In the genomic region with DNA sequence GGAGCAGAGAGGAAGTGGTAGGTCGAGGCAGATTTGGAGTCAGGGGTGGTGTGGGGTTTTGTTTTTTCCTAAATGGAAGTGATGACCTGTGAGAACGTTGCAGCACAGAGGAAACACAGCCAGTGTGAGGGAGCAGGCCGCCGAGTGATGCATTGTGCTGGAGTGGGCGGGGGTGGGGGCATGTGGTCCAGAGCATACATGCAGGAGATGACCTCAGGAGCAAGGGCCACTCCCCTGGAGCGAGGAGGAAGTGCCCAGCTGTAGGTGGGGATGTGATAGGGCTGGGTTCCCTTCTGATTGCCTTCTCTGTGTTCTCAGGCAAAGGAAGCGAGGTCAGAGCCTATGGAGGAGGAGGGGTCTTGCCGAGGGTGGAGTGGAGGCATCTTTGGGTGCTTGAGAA, we compare ENCODE assay signal across 12 cellular contexts.
DNase-seq lines count a peak whose midpoint lies in the region; ATAC-seq and TF ChIP-seq lines count a peak whose summit lies in the region.
"Had no signal": no experiment of that assay in that cellular context is flagged by ENCODE, and none has a peak within 500 bp of the region (broad histone marks: within the 10 kb centered on the region; RNA-seq: fewer than 3 reads in every experiment).

No MANE protein-coding gene starts in this region.

- H3K9me3 ChIP-seq in left lung = no peaks in the 10 kb centered on the region

- intact Hi-C loops in activated T-helper 1 cell treated with anti-CD3 and anti-CD28 coated beads, Interleukin-12 subunit alpha, Interleukin-12 subunit beta, Interleukin-2, Interleukin-4 antibody, amounts not matched to agents 30 ng/mL and 10 ng/mL and 1 ng/mL, durations not matched to agents 14 hours and 24 hours and 36 hours (cut with micrococcal nuclease) = no loop called here
- intact Hi-C loops in left lung (cut with DNase I) = no loop called here

- H3K9me3 Mint-ChIP-seq in activated naive CD4-positive, alpha-beta T cell treated with anti-CD3 and anti-CD28 coated beads, Interleukin-2, amount 50 U/mL, for 24 hours = no peaks in the 10 kb centered on the region
- H3K9me3 Mint-ChIP-seq in activated T-helper 1 cell treated with anti-CD3 and anti-CD28 coated beads, Interleukin-12 subunit alpha, Interleukin-12 subunit beta, Interleukin-2, Interleukin-4 antibody, amounts not matched to agents 30 ng/mL and 10 ng/mL and 1 ng/mL, durations not matched to agents 14 hours and 24 hours and 36 hours = no peaks in the 10 kb centered on the region
- H3K9me3 Mint-ChIP-seq in type B pancreatic cell = no peaks in the 10 kb centered on the region

- ATAC-seq in left lung (peak; percentile 36), HG02798 (IDR thresholded peaks at IDR 0.05; ENCODE audit: poor library complexity, unreplicated experiment) (no peak)
- ATAC-seq: HCT116 had no signal

- no peak overlapping the region for H3K4me3 Mint-ChIP-seq in activated naive CD4-positive, alpha-beta T cell treated with anti-CD3 and anti-CD28 coated beads, Interleukin-2, amount 50 U/mL, for 24 hours
- no peak overlapping the region for H3K4me3 Mint-ChIP-seq in activated T-helper 1 cell treated with anti-CD3 and anti-CD28 coated beads, Interleukin-12 subunit alpha, Interleukin-12 subunit beta, Interleukin-2, Interleukin-4 antibody, amounts not matched to agents 30 ng/mL and 10 ng/mL and 1 ng/mL, durations not matched to agents 14 hours and 24 hours and 36 hours
- H3K4me3 Mint-ChIP-seq in type B pancreatic cell = no peak overlapping the region

- no peak for TF ChIP-seq CTCF in left lung (IDR thresholded peaks at IDR 0.05)
- no peak for TF ChIP-seq CTCF in type B pancreatic cell (conservative IDR thresholded peaks at IDR 0.05)
- no peak for TF ChIP-seq CTCF in coronary artery (IDR thresholded peaks at IDR 0.05)

- peaks cover 0 to 65% of the 10 kb centered on the region in 2 donors for H3K36me3 ChIP-seq in left lung

- H3K27ac ChIP-seq in left lung (no peak overlapping the region), coronary artery (no peak overlapping the region)

- H3K4me1 Mint-ChIP-seq in activated naive CD4-positive, alpha-beta T cell treated with anti-CD3 and anti-CD28 coated beads, Interleukin-2, amount 50 U/mL, for 24 hours = peaks cover 79% of the 10 kb centered on the region
- peaks cover 51% of the 10 kb centered on the region for H3K4me1 Mint-ChIP-seq in activated T-helper 1 cell treated with anti-CD3 and anti-CD28 coated beads, Interleukin-12 subunit alpha, Interleukin-12 subunit beta, Interleukin-2, Interleukin-4 antibody, amounts not matched to agents 30 ng/mL and 10 ng/mL and 1 ng/mL, durations not matched to agents 14 hours and 24 hours and 36 hours (ENCODE audit: low read depth)
- peaks cover 36% of the 10 kb centered on the region for H3K4me1 Mint-ChIP-seq in type B pancreatic cell (ENCODE audit: unreplicated experiment)

- peaks cover 24% of the 10 kb centered on the region for H3K36me3 Mint-ChIP-seq in activated naive CD4-positive, alpha-beta T cell treated with anti-CD3 and anti-CD28 coated beads, Interleukin-2, amount 50 U/mL, for 24 hours
- peaks cover 56% of the 10 kb centered on the region for H3K36me3 Mint-ChIP-seq in activated T-helper 1 cell treated with anti-CD3 and anti-CD28 coated beads, Interleukin-12 subunit alpha, Interleukin-12 subunit beta, Interleukin-2, Interleukin-4 antibody, amounts not matched to agents 30 ng/mL and 10 ng/mL and 1 ng/mL, durations not matched to agents 14 hours and 24 hours and 36 hours (ENCODE audit: low read depth)
- peaks cover 69% of the 10 kb centered on the region for H3K36me3 Mint-ChIP-seq in type B pancreatic cell

- H3K27me3 Mint-ChIP-seq in activated naive CD4-positive, alpha-beta T cell treated with anti-CD3 and anti-CD28 coated beads, Interleukin-2, amount 50 U/mL, for 24 hours = no peaks in the 10 kb centered on the region
- H3K27me3 Mint-ChIP-seq in activated T-helper 1 cell treated with anti-CD3 and anti-CD28 coated beads, Interleukin-12 subunit alpha, Interleukin-12 subunit beta, Interleukin-2, Interleukin-4 antibody, amounts not matched to agents 30 ng/mL and 10 ng/mL and 1 ng/mL, durations not matched to agents 14 hours and 24 hours and 36 hours (ENCODE audit: insufficient read depth) = no peaks in the 10 kb centered on the region
- no peaks in the 10 kb centered on the region for H3K27me3 Mint-ChIP-seq in type B pancreatic cell

- H3K27me3 ChIP-seq in left lung = no peaks in the 10 kb centered on the region

- no peak overlapping the region for H3K4me3 ChIP-seq in left lung
- H3K4me3 ChIP-seq in coronary artery = no peak overlapping the region

- peaks cover 0 to 15% of the 10 kb centered on the region in 2 donors for H3K4me1 ChIP-seq in left lung

- peak overlapping the region; percentile 76 for H3K27ac Mint-ChIP-seq in activated naive CD4-positive, alpha-beta T cell treated with anti-CD3 and anti-CD28 coated beads, Interleukin-2, amount 50 U/mL, for 24 hours
- H3K27ac Mint-ChIP-seq in activated T-helper 1 cell treated with anti-CD3 and anti-CD28 coated beads, Interleukin-12 subunit alpha, Interleukin-12 subunit beta, Interleukin-2, Interleukin-4 antibody, amounts not matched to agents 30 ng/mL and 10 ng/mL and 1 ng/mL, durations not matched to agents 14 hours and 24 hours and 36 hours = peak overlapping the region; percentile 81
- H3K27ac Mint-ChIP-seq in type B pancreatic cell = peak overlapping the region; percentile 63

- no peak for DNase-seq in activated naive CD4-positive, alpha-beta T cell (lab: John Stamatoyannopoulos, UW)
- DNase-seq in activated T-helper 1 cell treated with anti-CD3 and anti-CD28 coated beads, Interleukin-12 subunit alpha, Interleukin-12 subunit beta, Interleukin-2, Interleukin-4 antibody, amounts not matched to agents 30 ng/mL and 10 ng/mL and 1 ng/mL, durations not matched to agents 14 hours and 24 hours and 36 hours (ENCODE audit: low spot score) = no peak
- DNase-seq in left lung (no peak), type B pancreatic cell (ENCODE audit: extremely low spot score, unreplicated experiment) (no peak), COLO668 (lab: John Stamatoyannopoulos, UW; ENCODE audit: unreplicated experiment) (no peak), coronary artery (ENCODE audit: low spot score) (no peak)
- DNase-seq: activated CD8-positive, alpha-beta memory T cell treated with anti-CD3 and anti-CD28 coated beads, Interleukin-2, amount 50 U/mL, for 4 hours; central memory CD4-positive, alpha-beta T cell; foreskin melanocyte had no signal
